Comparison of ENCODE assay signal across 13 cellular contexts in genomic region chr5:172163346-172163745, GRCh38. TPM values are rescaled to one million over a fixed set of nuclear protein-coding genes. Genes with fewer than 3 reads are reported as not detected.
A peak's percentile ranks its signal among the peaks of the same experiment; 100 is the strongest.
DNase-seq lines count a peak whose midpoint lies in the region; ATAC-seq and TF ChIP-seq lines count a peak whose summit lies in the region.
"Had no signal": no experiment of that assay in that cellular context is flagged by ENCODE, and none has a peak within 500 bp of the region (broad histone marks: within the 10 kb centered on the region; RNA-seq: fewer than 3 reads in every experiment).

No MANE protein-coding gene starts in this region.

- no peak overlapping the region for H3K27ac ChIP-seq in substantia nigra (ENCODE audit: low read depth, low read length, poor library complexity, severe bottlenecking)
- no peak overlapping the region for H3K27ac ChIP-seq in body of pancreas
- H3K27ac ChIP-seq: A549 had no signal

- H3K27me3 ChIP-seq in body of pancreas, result no peaks in the 10 kb centered on the region

- ATAC-seq in central memory CD8-positive, alpha-beta T cell (replicated peaks; ENCODE audit: extremely low read depth, poor library complexity, severe bottlenecking), result no peak
- ATAC-seq in left colon (peak; percentile 27), GM19397 (IDR thresholded peaks at IDR 0.05; ENCODE audit: unreplicated experiment) (no peak), body of pancreas (no peak)

- H3K4me3 Mint-ChIP-seq in activated T-cell treated with anti-CD3 and anti-CD28 coated beads, Interleukin-2, amount 50 U/mL, for 24 hours, result no peak overlapping the region
- no peak overlapping the region for H3K4me3 Mint-ChIP-seq in central memory CD8-positive, alpha-beta T cell

- H3K36me3 Mint-ChIP-seq in activated T-cell treated with anti-CD3 and anti-CD28 coated beads, Interleukin-2, amount 50 U/mL, for 24 hours (ENCODE audit: low read depth), result peaks cover 52% of the 10 kb centered on the region
- H3K36me3 Mint-ChIP-seq in central memory CD8-positive, alpha-beta T cell (ENCODE audit: insufficient read depth), result peaks cover 34% of the 10 kb centered on the region

- DNase-seq in activated T-cell treated with anti-CD3 and anti-CD28 coated beads, Interleukin-2, amount 50 U/mL, for 24 hours, result no peak
- no peak for DNase-seq in activated T-cell treated with anti-CD3 and anti-CD28 coated beads, Interleukin-2, amount 50 U/mL, for 48 hours
- DNase-seq in central memory CD8-positive, alpha-beta T cell (ENCODE audit: low spot score in 2 of 2), result no peak
- DNase-seq in left colon (no peak), substantia nigra (lab: John Stamatoyannopoulos, UW) (peak in 32 of 49 donors; percentile 13 to 83 (median 58)), epidermal melanocyte (ENCODE audit: insufficient read length, low spot score) (no peak), body of pancreas (no peak)

- intact Hi-C loops in left colon (cut with DNase I, micrococcal nuclease), result no loop called here
- intact Hi-C loops in body of pancreas (cut with DNase I), result no loop called here

- TF ChIP-seq CTCF in body of pancreas (IDR thresholded peaks at IDR 0.05), result no peak

- no peaks in the 10 kb centered on the region for H3K9me3 Mint-ChIP-seq in activated T-cell treated with anti-CD3 and anti-CD28 coated beads, Interleukin-2, amount 50 U/mL, for 24 hours
- no peaks in the 10 kb centered on the region for H3K9me3 Mint-ChIP-seq in central memory CD8-positive, alpha-beta T cell

- H3K4me1 ChIP-seq in body of pancreas, result peaks cover 7% of the 10 kb centered on the region
- H3K4me1 ChIP-seq: A549 had no signal

- H3K27me3 Mint-ChIP-seq in activated T-cell treated with anti-CD3 and anti-CD28 coated beads, Interleukin-2, amount 50 U/mL, for 24 hours, result no peaks in the 10 kb centered on the region
- H3K27me3 Mint-ChIP-seq in central memory CD8-positive, alpha-beta T cell, result no peaks in the 10 kb centered on the region
- H3K27me3 Mint-ChIP-seq: progenitor cell of endocrine pancreas had no signal

- TF ChIP-seq POLR2A in body of pancreas (IDR thresholded peaks at IDR 0.05), result no peak

- H3K4me1 Mint-ChIP-seq in activated T-cell treated with anti-CD3 and anti-CD28 coated beads, Interleukin-2, amount 50 U/mL, for 24 hours (ENCODE audit: low read depth), result peaks cover 78% of the 10 kb centered on the region
- H3K4me1 Mint-ChIP-seq in central memory CD8-positive, alpha-beta T cell, result peaks cover 81% of the 10 kb centered on the region

- no peaks in the 10 kb centered on the region for H3K9me3 ChIP-seq in body of pancreas
- H3K9me3 ChIP-seq: A549 had no signal

- H3K27ac Mint-ChIP-seq in activated T-cell treated with anti-CD3 and anti-CD28 coated beads, Interleukin-2, amount 50 U/mL, for 24 hours, result peak overlapping the region; percentile 70
- peak overlapping the region; percentile 75 for H3K27ac Mint-ChIP-seq in central memory CD8-positive, alpha-beta T cell (ENCODE audit: low read depth)
- H3K27ac Mint-ChIP-seq: progenitor cell of endocrine pancreas had no signal

- WGBS in body of pancreas, 2 donors, result 53 to 54% methylated on average over 4 of the region's 4 CpGs

- no peak overlapping the region for H3K4me3 ChIP-seq in body of pancreas
- H3K4me3 ChIP-seq: A549 had no signal

- H3K36me3 ChIP-seq in body of pancreas (replicated peaks in 1 of 2; ENCODE audit: insufficient read depth in 1 of 2, low read depth in 2 of 2), result no peaks in the 10 kb centered on the region

RNA-seq across cellular contexts. Expression of gene STK10, which starts 24.7 kb away (rescaled TPM):
- total RNA-seq in left colon, result 10 to 100 TPM; 32.6 to 35.7 TPM
- 1 to 10 TPM; 9.1 to 9.9 TPM for total RNA-seq in body of pancreas

RNA-seq across cellular contexts. Expression of gene EFCAB9, which starts 30.6 kb away (rescaled TPM):
- total RNA-seq in left colon (not detected), body of pancreas (not detected)
- total RNA-seq: Daoy, fibroblast of villous mesenchyme, liver, progenitor cell of endocrine pancreas had no signal

Comparison
In these comparisons a context has a peak if more than half of its experiments do, and no peak if none do; other contexts are left out.
1. DNase-seq: peak in substantia nigra (32 of 49); none in activated T-cell treated with anti-CD3 and anti-CD28 coated beads, Interleukin-2, amount 50 U/mL, for 24 hours (single experiment), activated T-cell treated with anti-CD3 and anti-CD28 coated beads, Interleukin-2, amount 50 U/mL, for 48 hours (0 of 2), central memory CD8-positive, alpha-beta T cell (0 of 2), left colon (0 of 2), epidermal melanocyte (single experiment) and body of pancreas (0 of 4).